In the genomic region with DNA sequence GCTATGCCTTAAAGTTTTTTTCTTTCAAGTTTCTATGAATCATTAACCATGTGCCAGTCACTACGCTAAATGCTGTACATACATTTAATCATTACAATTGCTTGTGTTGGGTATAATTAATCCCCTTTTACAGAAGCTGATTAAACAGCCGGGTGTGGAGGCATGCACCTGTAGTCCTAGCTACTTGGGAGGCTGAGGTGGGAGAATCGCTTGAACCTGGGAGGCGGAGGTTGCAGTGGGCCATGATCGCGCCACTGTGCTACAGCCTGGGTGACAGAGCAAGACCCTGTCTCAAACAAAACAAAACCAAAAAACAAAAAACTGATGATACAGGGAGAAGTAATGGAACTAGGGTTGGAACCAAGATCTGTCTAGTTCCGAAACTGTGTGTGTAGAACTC, we compare ENCODE assay signal across 8 cellular contexts. TPM values are rescaled to one million over a fixed set of nuclear protein-coding genes. Genes with fewer than 3 reads are reported as not detected.
DNase-seq lines count a peak whose midpoint lies in the region; ATAC-seq and TF ChIP-seq lines count a peak whose summit lies in the region.

No MANE protein-coding gene starts in this region.

- no peak for TF ChIP-seq POLR2A in breast epithelium (IDR thresholded peaks at IDR 0.05)

- H3K4me1 Mint-ChIP-seq in naive thymus-derived CD8-positive, alpha-beta T cell: peaks cover 12 to 60% (median 47%) of the 10 kb centered on the region in 4 donors

- H3K27me3 Mint-ChIP-seq in naive thymus-derived CD8-positive, alpha-beta T cell: peaks cover 0 to 2% (median 0%) of the 10 kb centered on the region in 5 donors

- H3K27me3 ChIP-seq in right atrium auricular region (no peaks in the 10 kb centered on the region), breast epithelium (no peaks in the 10 kb centered on the region)

- H3K9me3 Mint-ChIP-seq in naive thymus-derived CD8-positive, alpha-beta T cell: no peaks in the 10 kb centered on the region

- intact Hi-C loops in cardiac septum (cut with DNase I): loop anchor here (1.0 to 5.0 kb wide), 3 partner anchors 37 to 437 kb away; no protein-coding TSS in a partner anchor
- intact Hi-C loops in breast epithelium (cut with DNase I; ENCODE audit: low total_unique reads): loop anchor here (5.0 kb wide), 2 partner anchors 37 to 538 kb away; no protein-coding TSS in a partner anchor

- no peak for TF ChIP-seq CTCF in right atrium auricular region (IDR thresholded peaks at IDR 0.05)
- no peak for TF ChIP-seq CTCF in breast epithelium (IDR thresholded peaks at IDR 0.05)

- peak overlapping the region; percentile 93 to 99 (median 97) for H3K27ac Mint-ChIP-seq in naive thymus-derived CD8-positive, alpha-beta T cell

- H3K4me3 Mint-ChIP-seq in naive thymus-derived CD8-positive, alpha-beta T cell: peak overlapping the region; percentile 81 to 92 (median 88)

- H3K27ac ChIP-seq in right atrium auricular region (peak overlapping the region; percentile 98 to 99), breast epithelium (peak overlapping the region; percentile 98 to 99)

- H3K4me3 ChIP-seq in right atrium auricular region: no peak overlapping the region
- H3K4me3 ChIP-seq in breast epithelium: no peak overlapping the region

- H3K4me1 ChIP-seq in right atrium auricular region (peaks cover 0 to 50% of the 10 kb centered on the region in 2 donors), breast epithelium (peaks cover 0 to 9% of the 10 kb centered on the region in 2 donors)

- H3K36me3 Mint-ChIP-seq in naive thymus-derived CD8-positive, alpha-beta T cell: peaks cover 0 to 4% (median 0%) of the 10 kb centered on the region in 3 donors

- H3K36me3 ChIP-seq in right atrium auricular region: no peaks in the 10 kb centered on the region
- H3K36me3 ChIP-seq in breast epithelium: no peaks in the 10 kb centered on the region

- H3K9me3 ChIP-seq in right atrium auricular region (no peaks in the 10 kb centered on the region), breast epithelium (no peaks in the 10 kb centered on the region)

- POLR2A ChIA-PET in naive thymus-derived CD8-positive, alpha-beta T cell (lab: Charles Lee): interaction anchor here (0.7 to 2.2 kb wide), 4 partner anchors 9 to 53 kb away, joined by 3 to 11 read pairs (median 4); no protein-coding TSS in a partner anchor

- ATAC-seq in naive thymus-derived CD8-positive, alpha-beta T cell: no peak

- DNase-seq in right atrium auricular region (ENCODE audit: low spot score): no peak
- no peak for DNase-seq in cardiac septum (ENCODE audit: low spot score)
- DNase-seq in breast epithelium (ENCODE audit: low spot score in 2 of 2): no peak
- DNase-seq in naive thymus-derived CD8-positive, alpha-beta T cell: no peak
- no peak for DNase-seq in mucosa of gallbladder (ENCODE audit: low spot score)
- no peak for DNase-seq in DMS79 treated with DMSO at 0.1 percent for 48 hours (lab: John Stamatoyannopoulos, UW)
- no peak for DNase-seq in nucleus accumbens (lab: John Stamatoyannopoulos, UW)
- no peak for DNase-seq in kidney tubule cell (ENCODE audit: low spot score)

RNA-seq across cellular contexts. Expression of a gene that starts 1.2 kb away (rescaled TPM):
- 10 to 100 TPM; 26.6 to 29.0 TPM for total RNA-seq in right atrium auricular region
- 38.8 TPM for total RNA-seq in cardiac septum
- 10 to 100 TPM; 21.2 to 35.0 (median 22.6) TPM for total RNA-seq in breast epithelium
- 10 to 100 TPM; 29.7 to 32.1 TPM for total RNA-seq in naive thymus-derived CD8-positive, alpha-beta T cell
- 10 to 100 TPM; 13.1 to 16.1 (median 13.4) TPM for polyA plus RNA-seq in naive thymus-derived CD8-positive, alpha-beta T cell
- total RNA-seq in mucosa of gallbladder: 42.8 TPM

RNA-seq across cellular contexts. Expression of a gene that starts 20.4 kb away (rescaled TPM):
- total RNA-seq in right atrium auricular region (1 to 10 TPM in 1 of 2 donors, not detected in 1; 3.5 TPM), cardiac septum (not detected), breast epithelium (under 1 TPM in 1 of 3 donors, not detected in 2; 0.33 TPM), mucosa of gallbladder (61.2 TPM)
- under 1 TPM in 1 of 2 experiments, not detected in 1; 0.52 TPM for total RNA-seq in naive thymus-derived CD8-positive, alpha-beta T cell
- polyA plus RNA-seq in naive thymus-derived CD8-positive, alpha-beta T cell: not detected

Comparison
In these comparisons a context has a peak if more than half of its experiments do, and no peak if none do; other contexts are left out.
1. RNA of a gene that starts 20.4 kb away (total RNA-seq): 61.2 TPM in mucosa of gallbladder (single experiment); 3.5 TPM in right atrium auricular region, 0.52 TPM in naive thymus-derived CD8-positive, alpha-beta T cell, 0.33 TPM in breast epithelium and not detected in cardiac septum (single experiment); every median in the first group is over 10 times any median in the second.